8 cellular contexts compared by ENCODE assay signal in genomic region chr14:75295061-75295461, GRCh38. TPM values are rescaled to one million over a fixed set of nuclear protein-coding genes. Genes with fewer than 3 reads are reported as not detected.
DNase-seq lines count a peak whose midpoint lies in the region; ATAC-seq and TF ChIP-seq lines count a peak whose summit lies in the region.

No MANE protein-coding gene starts in this region.

- CTCF ChIA-PET in Panc1 (lab: Charles Lee): interaction anchor here (0.6 to 0.8 kb wide), 4 partner anchors 36 to 1281 kb away, joined by 3 to 6 read pairs (median 5); no protein-coding TSS in a partner anchor

- H3K27me3 ChIP-seq in Panc1 (ENCODE audit: control insufficient read depth, insufficient read depth, low read length) (no peaks in the 10 kb centered on the region), left lung (no peaks in the 10 kb centered on the region)

- DNase-seq in NCI-H748 (lab: John Stamatoyannopoulos, UW; ENCODE audit: unreplicated experiment) (peak; percentile 46), NCI-H748 treated with DMSO at 0.1 percent for 48 hours (lab: John Stamatoyannopoulos, UW) (no peak), Panc1 (ENCODE audit: low read depth, low spot score) (no peak), dedifferentiated amniotic fluid mesenchymal stem cell (ENCODE audit: extremely low spot score) (peak; percentile 76), left lung (peak; percentile 84 to 92)
- peak; percentile 3 for DNase-seq in stimulated activated naive CD4-positive, alpha-beta T cell treated with Interleukin-2 at 50 U/mL for 16 hours (lab: John Stamatoyannopoulos, UW)

- TF ChIP-seq CTCF in Panc1 (IDR thresholded peaks at IDR 0.05) (no peak), left lung (IDR thresholded peaks at IDR 0.05) (no peak)

- no peak overlapping the region; the same call in 1 of the 2 replicates for H3K27ac ChIP-seq in Panc1 (ENCODE audit: low read length)
- peak overlapping the region; percentile 95 to 98 for H3K27ac ChIP-seq in left lung

- POLR2A ChIA-PET in Panc1 (lab: Charles Lee): interaction anchor here (0.6 kb wide), 3 partner anchors 142 to 228 kb away, joined by 4 to 6 read pairs (median 4); no protein-coding TSS in a partner anchor

- intact Hi-C loops in Panc1 (cut with micrococcal nuclease; ENCODE audit: unreplicated experiment): loop anchor here (10.0 kb wide), 1 partner anchor 430 kb away; no protein-coding TSS in a partner anchor
- intact Hi-C loops in left lung (cut with DNase I): no loop called here

- BruUV-seq in Panc1 (replicated peaks; lab: Mats Ljungman, UMichigan): no TSS peak

- in situ Hi-C loops in Panc1 (cut with HindIII; ENCODE audit: low pct_unique_long_range_greater_than_20kb, low sequenced_read_pairs): no loop called here

- no peaks in the 10 kb centered on the region for H3K4me1 ChIP-seq in Panc1 (ENCODE audit: control insufficient read depth, insufficient read depth, low read length)
- H3K4me1 ChIP-seq in left lung: peaks cover 15 to 59% of the 10 kb centered on the region in 2 donors

- peak overlapping the region; percentile 65 to 69 for H3K4me3 ChIP-seq in Panc1 (ENCODE audit: low read depth in 2 of 2, low read length in 2 of 2)
- H3K4me3 ChIP-seq in left lung: peak overlapping the region; percentile 59 to 60

- H3K9me3 ChIP-seq in Panc1 (ENCODE audit: control insufficient read depth, insufficient read depth, low read depth, low read length): no peaks in the 10 kb centered on the region
- no peaks in the 10 kb centered on the region for H3K9me3 ChIP-seq in left lung

- H3K36me3 ChIP-seq in Panc1 (ENCODE audit: control insufficient read depth, insufficient read depth, low read length) (no peaks in the 10 kb centered on the region), left lung (no peaks in the 10 kb centered on the region)

- ATAC-seq in Panc1: peak; percentile 15; the same call in 1 of the 2 replicates
- peak; percentile 58 for ATAC-seq in left lung
- no peak for ATAC-seq in GM18517 (IDR thresholded peaks at IDR 0.05; ENCODE audit: unreplicated experiment)
- ATAC-seq in HG03139 (IDR thresholded peaks at IDR 0.05; ENCODE audit: unreplicated experiment): no peak

RNA-seq across cellular contexts. Expression of gene FOS, which starts 16.4 kb away (rescaled TPM):
- total RNA-seq in Panc1 (2021; ENCODE audit: unreplicated experiment) (26.8 TPM), left lung (100 to 1,000 TPM in 1 of 2 donors, 10 to 100 TPM in 1; 92.2 to 264 TPM)
- polyA plus RNA-seq in Panc1 (2012; ENCODE audit: insufficient read length): 10.0 TPM

Comparison
In these comparisons a context has a peak if more than half of its experiments do, and no peak if none do; other contexts are left out.
1. DNase-seq: peak in NCI-H748 (single experiment), dedifferentiated amniotic fluid mesenchymal stem cell (single experiment), left lung (2 of 2) and stimulated activated naive CD4-positive, alpha-beta T cell treated with Interleukin-2 at 50 U/mL for 16 hours (single experiment); none in NCI-H748 treated with DMSO at 0.1 percent for 48 hours (single experiment) and Panc1 (single experiment).
2. ATAC-seq: peak in Panc1 (single experiment) and left lung (single experiment); none in GM18517 (single experiment) and HG03139 (single experiment).